1 cellular context compared by ENCODE assay signal in genomic region chr1:110209715-110210603, GRCh38.
TF ChIP-seq lines count a peak whose summit lies in the region.

Gene KCNC4, plus strand, starts transcription at chr1:110210314. Its CDS starts 1,186 bp downstream, at chr1:110211500.

TF ChIP-seq in K562, 482 proteins besides CTCF, POLR2A, EP300 and RAD21 (continued from another document and continues in another):
- peak; percentile 97 for TF ChIP-seq NR2C1 (IDR thresholded peaks at IDR 0.05)
- peak; percentile 98 for TF ChIP-seq NR2C1 (tag; IDR thresholded peaks at IDR 0.05)
- peak; percentile 27; the same call in 1 of the 2 replicates for TF ChIP-seq PHF8 (IDR thresholded peaks at IDR 0.05; ENCODE audit: borderline replicate concordance, low read length)
- peak; percentile 34 for TF ChIP-seq RBBP5 (IDR thresholded peaks at IDR 0.05; ENCODE audit: borderline replicate concordance, insufficient read depth, low read length, poor library complexity, severe bottlenecking)
- peak; percentile 23 for TF ChIP-seq PCBP1 (IDR thresholded peaks at IDR 0.05; ENCODE audit: low read depth, low read length, poor library complexity, severe bottlenecking)
- peak in 1 of 2 experiments; percentile 55 for TF ChIP-seq E2F6 (IDR thresholded peaks at IDR 0.05; ENCODE audit: borderline replicate concordance in 1 of 2, extremely low read depth in 1 of 2, insufficient read depth in 1 of 2, insufficient read length in 1 of 2, low read depth in 1 of 2, low read length in 1 of 2, poor library complexity in 1 of 2, severe bottlenecking in 1 of 2)
- TF ChIP-seq NRF1 (conservative IDR thresholded peaks at IDR 0.05 in 1 of 2, IDR thresholded peaks at IDR 0.05 in 1 of 2), result peak; percentile 40 to 46; a peak in 3 of 4 replicates
- TF ChIP-seq ZNF41 (CRISPR knock-in tag; conservative IDR thresholded peaks at IDR 0.05), result no peak
- peak; percentile 58; the same call in 1 of the 2 replicates for TF ChIP-seq CXXC5 (CRISPR knock-in tag; IDR thresholded peaks at IDR 0.05)
- TF ChIP-seq, protein P1, sequence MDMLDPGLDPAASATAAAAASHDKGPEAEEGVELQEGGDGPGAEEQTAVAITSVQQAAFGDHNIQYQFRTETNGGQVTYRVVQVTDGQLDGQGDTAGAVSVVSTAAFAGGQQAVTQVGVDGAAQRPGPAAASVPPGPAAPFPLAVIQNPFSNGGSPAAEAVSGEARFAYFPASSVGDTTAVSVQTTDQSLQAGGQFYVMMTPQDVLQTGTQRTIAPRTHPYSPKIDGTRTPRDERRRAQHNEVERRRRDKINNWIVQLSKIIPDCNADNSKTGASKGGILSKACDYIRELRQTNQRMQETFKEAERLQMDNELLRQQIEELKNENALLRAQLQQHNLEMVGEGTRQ (CRISPR knock-in tag; IDR thresholded peaks at IDR 0.05), result no peak
- TF ChIP-seq NONO (IDR thresholded peaks at IDR 0.05; ENCODE audit: low read depth in 2 of 2, low read length in 1 of 2), result 0 out of 4 replicates have a peak, but pooled peaks of 1 of the 2 experiments have one; percentile 9
- TF ChIP-seq HNRNPL (IDR thresholded peaks at IDR 0.05; ENCODE audit: low read depth, low read length), result peak; percentile 20; the same call in 1 of the 2 replicates
- TF ChIP-seq HMGN3 (IDR thresholded peaks at IDR 0.05; ENCODE audit: borderline replicate concordance, extremely low read depth, insufficient read length, low read depth, low read length), result peak; percentile 31
- TF ChIP-seq ZNF174 (CRISPR knock-in tag; IDR thresholded peaks at IDR 0.05), result no peak
- TF ChIP-seq CHD1 (IDR thresholded peaks at IDR 0.05; ENCODE audit: low read length), result no peak
- no peak for TF ChIP-seq STAT5B (CRISPR knock-in tag; IDR thresholded peaks at IDR 0.05)
- TF ChIP-seq MAZ (CRISPR knock-in tag; conservative IDR thresholded peaks at IDR 0.05 in 1 of 2, IDR thresholded peaks at IDR 0.05 in 1 of 2), result peak; percentile 27 to 52; a peak in 2 of 4 replicates
- no peak for TF ChIP-seq POLR2B (IDR thresholded peaks at IDR 0.05; ENCODE audit: low read depth, partially characterized antibody)
- TF ChIP-seq SUPT5H (IDR thresholded peaks at IDR 0.05), result no peak
- no peak for TF ChIP-seq ZNF408 (CRISPR knock-in tag; IDR thresholded peaks at IDR 0.05; ENCODE audit: low read depth)
- TF ChIP-seq CHD7 (IDR thresholded peaks at IDR 0.05; ENCODE audit: low read depth, low read length), result no peak
- peak; percentile 92 for TF ChIP-seq NR2C2 (CRISPR knock-in tag; IDR thresholded peaks at IDR 0.05)
- peak; percentile 99 for TF ChIP-seq NR2C2 (tag; IDR thresholded peaks at IDR 0.05)
- no peak for TF ChIP-seq ZNF778 (CRISPR knock-in tag; IDR thresholded peaks at IDR 0.05)
- TF ChIP-seq, protein P2, sequence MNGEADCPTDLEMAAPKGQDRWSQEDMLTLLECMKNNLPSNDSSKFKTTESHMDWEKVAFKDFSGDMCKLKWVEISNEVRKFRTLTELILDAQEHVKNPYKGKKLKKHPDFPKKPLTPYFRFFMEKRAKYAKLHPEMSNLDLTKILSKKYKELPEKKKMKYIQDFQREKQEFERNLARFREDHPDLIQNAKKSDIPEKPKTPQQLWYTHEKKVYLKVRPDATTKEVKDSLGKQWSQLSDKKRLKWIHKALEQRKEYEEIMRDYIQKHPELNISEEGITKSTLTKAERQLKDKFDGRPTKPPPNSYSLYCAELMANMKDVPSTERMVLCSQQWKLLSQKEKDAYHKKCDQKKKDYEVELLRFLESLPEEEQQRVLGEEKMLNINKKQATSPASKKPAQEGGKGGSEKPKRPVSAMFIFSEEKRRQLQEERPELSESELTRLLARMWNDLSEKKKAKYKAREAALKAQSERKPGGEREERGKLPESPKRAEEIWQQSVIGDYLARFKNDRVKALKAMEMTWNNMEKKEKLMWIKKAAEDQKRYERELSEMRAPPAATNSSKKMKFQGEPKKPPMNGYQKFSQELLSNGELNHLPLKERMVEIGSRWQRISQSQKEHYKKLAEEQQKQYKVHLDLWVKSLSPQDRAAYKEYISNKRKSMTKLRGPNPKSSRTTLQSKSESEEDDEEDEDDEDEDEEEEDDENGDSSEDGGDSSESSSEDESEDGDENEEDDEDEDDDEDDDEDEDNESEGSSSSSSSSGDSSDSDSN (IDR thresholded peaks at IDR 0.05; ENCODE audit: borderline replicate concordance in 1 of 2, low read depth in 2 of 2, low read length in 2 of 2), result 0 out of 4 replicates have a peak, but pooled peaks of 1 of the 2 experiments have one; percentile 40
- TF ChIP-seq, protein P3, sequence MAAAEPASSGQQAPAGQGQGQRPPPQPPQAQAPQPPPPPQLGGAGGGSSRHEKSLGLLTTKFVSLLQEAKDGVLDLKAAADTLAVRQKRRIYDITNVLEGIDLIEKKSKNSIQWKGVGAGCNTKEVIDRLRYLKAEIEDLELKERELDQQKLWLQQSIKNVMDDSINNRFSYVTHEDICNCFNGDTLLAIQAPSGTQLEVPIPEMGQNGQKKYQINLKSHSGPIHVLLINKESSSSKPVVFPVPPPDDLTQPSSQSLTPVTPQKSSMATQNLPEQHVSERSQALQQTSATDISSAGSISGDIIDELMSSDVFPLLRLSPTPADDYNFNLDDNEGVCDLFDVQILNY (CRISPR knock-in tag; IDR thresholded peaks at IDR 0.05), result no peak
- TF ChIP-seq TSC22D4 (tag; IDR thresholded peaks at IDR 0.05), result peak; percentile 21; the same call in 1 of the 2 replicates
- TF ChIP-seq TBP (optimal IDR thresholded peaks at IDR 0.05; ENCODE audit: low read depth, low read length), result peak; percentile 8
- TF ChIP-seq, protein P4, sequence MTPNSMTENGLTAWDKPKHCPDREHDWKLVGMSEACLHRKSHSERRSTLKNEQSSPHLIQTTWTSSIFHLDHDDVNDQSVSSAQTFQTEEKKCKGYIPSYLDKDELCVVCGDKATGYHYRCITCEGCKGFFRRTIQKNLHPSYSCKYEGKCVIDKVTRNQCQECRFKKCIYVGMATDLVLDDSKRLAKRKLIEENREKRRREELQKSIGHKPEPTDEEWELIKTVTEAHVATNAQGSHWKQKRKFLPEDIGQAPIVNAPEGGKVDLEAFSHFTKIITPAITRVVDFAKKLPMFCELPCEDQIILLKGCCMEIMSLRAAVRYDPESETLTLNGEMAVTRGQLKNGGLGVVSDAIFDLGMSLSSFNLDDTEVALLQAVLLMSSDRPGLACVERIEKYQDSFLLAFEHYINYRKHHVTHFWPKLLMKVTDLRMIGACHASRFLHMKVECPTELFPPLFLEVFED (CRISPR knock-in tag; conservative IDR thresholded peaks at IDR 0.05), result no peak
- TF ChIP-seq HDAC1 (IDR thresholded peaks at IDR 0.05), result peak in 1 of 2 experiments; percentile 17; a peak in 1 of 4 replicates
- TF ChIP-seq CTBP1 (IDR thresholded peaks at IDR 0.05; ENCODE audit: borderline replicate concordance), result peak; percentile 76
- no peak for TF ChIP-seq EZH2 (IDR thresholded peaks at IDR 0.05; ENCODE audit: borderline replicate concordance, low read depth, low read length)
- TF ChIP-seq ARHGAP35 (IDR thresholded peaks at IDR 0.05; ENCODE audit: partially characterized antibody), result no peak
- no peak for TF ChIP-seq TCF7 (IDR thresholded peaks at IDR 0.05; ENCODE audit: borderline replicate concordance)
- TF ChIP-seq MYC (IDR thresholded peaks at IDR 0.05; ENCODE audit: low read depth, low read length), result peak; percentile 15; the same call in 1 of the 2 replicates
- TF ChIP-seq MYC (CRISPR knock-in tag; IDR thresholded peaks at IDR 0.05; ENCODE audit: borderline replicate concordance, low read depth), result no peak
- no peak for TF ChIP-seq ZNF165 (CRISPR knock-in tag; IDR thresholded peaks at IDR 0.05; ENCODE audit: borderline replicate concordance)
- TF ChIP-seq KDM5B (IDR thresholded peaks at IDR 0.05; ENCODE audit: insufficient replicate concordance, low read depth, low read length), result peak; percentile 2
- no peak for TF ChIP-seq ATF1 (CRISPR knock-in tag; IDR thresholded peaks at IDR 0.05)
- peak; percentile 69 for TF ChIP-seq ATF1 (tag; IDR thresholded peaks at IDR 0.05)
- TF ChIP-seq TFAP4 (CRISPR knock-in tag; IDR thresholded peaks at IDR 0.05; ENCODE audit: borderline replicate concordance), result no peak
- TF ChIP-seq MIER1 (IDR thresholded peaks at IDR 0.05; ENCODE audit: low read depth), result 0 out of 2 replicates have a peak, but pooled peaks have one; percentile 30
- TF ChIP-seq, protein P5, sequence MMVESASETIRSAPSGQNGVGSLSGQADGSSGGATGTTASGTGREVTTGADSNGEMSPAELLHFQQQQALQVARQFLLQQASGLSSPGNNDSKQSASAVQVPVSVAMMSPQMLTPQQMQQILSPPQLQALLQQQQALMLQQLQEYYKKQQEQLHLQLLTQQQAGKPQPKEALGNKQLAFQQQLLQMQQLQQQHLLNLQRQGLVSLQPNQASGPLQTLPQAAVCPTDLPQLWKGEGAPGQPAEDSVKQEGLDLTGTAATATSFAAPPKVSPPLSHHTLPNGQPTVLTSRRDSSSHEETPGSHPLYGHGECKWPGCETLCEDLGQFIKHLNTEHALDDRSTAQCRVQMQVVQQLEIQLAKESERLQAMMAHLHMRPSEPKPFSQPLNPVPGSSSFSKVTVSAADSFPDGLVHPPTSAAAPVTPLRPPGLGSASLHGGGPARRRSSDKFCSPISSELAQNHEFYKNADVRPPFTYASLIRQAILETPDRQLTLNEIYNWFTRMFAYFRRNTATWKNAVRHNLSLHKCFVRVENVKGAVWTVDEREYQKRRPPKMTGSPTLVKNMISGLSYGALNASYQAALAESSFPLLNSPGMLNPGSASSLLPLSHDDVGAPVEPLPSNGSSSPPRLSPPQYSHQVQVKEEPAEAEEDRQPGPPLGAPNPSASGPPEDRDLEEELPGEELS (CRISPR knock-in tag; IDR thresholded peaks at IDR 0.05; ENCODE audit: borderline replicate concordance), result no peak
